ENCODE assay signal across 8 cellular contexts in genomic region chr13:105139380-105140285, GRCh38.
DNase-seq lines count a peak whose midpoint lies in the region; ATAC-seq, FAIRE-seq and TF ChIP-seq lines count a peak whose summit lies in the region.

No MANE protein-coding gene starts in this region.

- no peaks in the 10 kb centered on the region for H3K27me3 ChIP-seq in HUES6 (ENCODE audit: control insufficient read depth, insufficient read depth, low read length)

- no peak for FAIRE-seq in kidney (lab: Jason Lieb, UNC)

- DNase-seq in DMS153 (lab: John Stamatoyannopoulos, UW) (peak; percentile 69), SK-MEL-5 (ENCODE audit: low read depth, low spot score) (peak; percentile 80), kidney (peak; percentile 48), NCI-H226 (no peak)
- peak; percentile 57 for DNase-seq in activated naive CD4-positive, alpha-beta T cell treated with anti-CD3 and anti-CD28 coated beads, Interleukin-2, amount 50 U/mL, for 16 hours
- DNase-seq in stimulated activated CD8-positive, alpha-beta memory T cell treated with anti-CD3 and anti-CD28 coated beads, Interleukin-12 subunit alpha, Interleukin-12 subunit beta, amount 100 ng/mL, for 4 hours (ENCODE audit: low read depth): peak; percentile 32

- no peaks in the 10 kb centered on the region for H3K36me3 ChIP-seq in HUES6 (ENCODE audit: control insufficient read depth, insufficient read depth, low read length)
- H3K36me3 ChIP-seq in kidney (ENCODE audit: control insufficient read depth in 1 of 2, insufficient read depth in 2 of 2, low read length in 2 of 2): no peaks in the 10 kb centered on the region

- in situ Hi-C loops in SK-MEL-5 (cut with HindIII; ENCODE audit: low pct_unique_long_range_greater_than_20kb, low sequenced_read_pairs): no loop called here

- no peak overlapping the region for H3K27ac ChIP-seq in HUES6 (ENCODE audit: low read depth, low read length)
- no peak overlapping the region for H3K27ac ChIP-seq in kidney (ENCODE audit: low read depth in 2 of 2, low read length in 2 of 2)

- H3K4me3 ChIP-seq in HUES6 (ENCODE audit: low read depth, low read length) (0 out of 2 replicates have a peak overlapping the region, but pooled peaks have one; percentile 21), kidney (ENCODE audit: low read length in 2 of 2) (peak overlapping the region; percentile 41)

- H3K4me1 ChIP-seq in HUES6 (ENCODE audit: control insufficient read depth, insufficient read depth, low read length): 0 out of 2 replicates have a peak, but pooled peaks cover 3% of the 10 kb centered on the region
- H3K4me1 ChIP-seq in kidney (ENCODE audit: control insufficient read depth in 1 of 2, insufficient read depth in 1 of 2, low read depth in 1 of 2, low read length in 2 of 2): no peaks in the 10 kb centered on the region

- H3K9me3 ChIP-seq in HUES6 (ENCODE audit: control insufficient read depth, insufficient read depth, low read depth, low read length): no peaks in the 10 kb centered on the region
- no peaks in the 10 kb centered on the region for H3K9me3 ChIP-seq in kidney (ENCODE audit: control insufficient read depth in 1 of 2, low read length in 2 of 2)

- no peak overlapping the region for H3K9ac ChIP-seq in HUES6 (ENCODE audit: low read length)
- no peak overlapping the region for H3K9ac ChIP-seq in kidney (ENCODE audit: low read length in 2 of 2)

- intact Hi-C loops in kidney (cut with DNase I): no loop called here

- no peak for TF ChIP-seq CTCF in kidney (IDR thresholded peaks at IDR 0.05; ENCODE audit: borderline replicate concordance, extremely low read depth, insufficient read depth)

- ATAC-seq in GM21390 (IDR thresholded peaks at IDR 0.05; ENCODE audit: unreplicated experiment): peak; percentile 94
